In genomic region chr18:66226782-66227181, GRCh38 we compare ENCODE assay signal across 15 cellular contexts.
DNase-seq lines count a peak whose midpoint lies in the region; ATAC-seq and TF ChIP-seq lines count a peak whose summit lies in the region.
"Had no signal": no experiment of that assay in that cellular context is flagged by ENCODE, and none has a peak within 500 bp of the region (broad histone marks: within the 10 kb centered on the region; RNA-seq: fewer than 3 reads in every experiment).

No MANE protein-coding gene starts in this region.

- H3K4me3 ChIP-seq in LNCaP clone FGC (ENCODE audit: low read depth, low read length) (no peak overlapping the region), upper lobe of right lung (no peak overlapping the region)
- H3K4me3 ChIP-seq: MG63 had no signal

- intact Hi-C loops in upper lobe of right lung (cut with DNase I), result no loop called here

- H3K4me1 ChIP-seq in upper lobe of right lung, result no peaks in the 10 kb centered on the region
- H3K4me1 ChIP-seq: BE2C had no signal

- ATAC-seq in upper lobe of right lung, result peak; percentile 87

- no peaks in the 10 kb centered on the region for H3K27me3 ChIP-seq in upper lobe of right lung
- H3K27me3 ChIP-seq: BE2C, MG63 had no signal

- peak; percentile 15 for DNase-seq in SIG-M5 treated with dmso at 0.1 percent for 504 hours (lab: John Stamatoyannopoulos, UW; ENCODE audit: unreplicated experiment)
- DNase-seq in SIG-M5 (lab: John Stamatoyannopoulos, UW), result no peak
- DNase-seq in LNCaP clone FGC (ENCODE audit: low read depth), result peak; percentile 4
- DNase-seq in epithelial cell of prostate (ENCODE audit: low read depth, low spot score), result peak; percentile 20
- no peak for DNase-seq in upper lobe of right lung
- DNase-seq in NCI-H1436 (lab: John Stamatoyannopoulos, UW), result no peak
- no peak for DNase-seq in hepatic stellate cell (ENCODE audit: low spot score)
- DNase-seq: BE2C; CD4-positive, alpha-beta memory T cell; EL; KG1; MG63; NCI-H2029 treated with DMSO at 0.1 percent for 48 hours; NCI-H345 had no signal

- H3K9me3 ChIP-seq in upper lobe of right lung, result no peaks in the 10 kb centered on the region
- H3K9me3 ChIP-seq: BE2C, MG63 had no signal

- TF ChIP-seq CTCF in LNCaP clone FGC (IDR thresholded peaks at IDR 0.05; ENCODE audit: control insufficient read depth, extremely low read depth, insufficient read depth) (no peak), upper lobe of right lung (IDR thresholded peaks at IDR 0.05) (no peak)

- H3K27ac ChIP-seq in epithelial cell of prostate, result no peak overlapping the region
- no peak overlapping the region for H3K27ac ChIP-seq in upper lobe of right lung
- H3K27ac ChIP-seq: RWPE1 had no signal

- H3K36me3 ChIP-seq in upper lobe of right lung, result no peaks in the 10 kb centered on the region
- H3K36me3 ChIP-seq: BE2C, MG63 had no signal

Comparison
In these comparisons a context has a peak if more than half of its experiments do, and no peak if none do; other contexts are left out.
1. DNase-seq: peak in SIG-M5 treated with dmso at 0.1 percent for 504 hours (single experiment), LNCaP clone FGC (single experiment) and epithelial cell of prostate (single experiment); none in SIG-M5 (single experiment), upper lobe of right lung (single experiment), NCI-H1436 (single experiment) and hepatic stellate cell (single experiment).